12 cellular contexts compared by ENCODE assay signal in the genomic region with DNA sequence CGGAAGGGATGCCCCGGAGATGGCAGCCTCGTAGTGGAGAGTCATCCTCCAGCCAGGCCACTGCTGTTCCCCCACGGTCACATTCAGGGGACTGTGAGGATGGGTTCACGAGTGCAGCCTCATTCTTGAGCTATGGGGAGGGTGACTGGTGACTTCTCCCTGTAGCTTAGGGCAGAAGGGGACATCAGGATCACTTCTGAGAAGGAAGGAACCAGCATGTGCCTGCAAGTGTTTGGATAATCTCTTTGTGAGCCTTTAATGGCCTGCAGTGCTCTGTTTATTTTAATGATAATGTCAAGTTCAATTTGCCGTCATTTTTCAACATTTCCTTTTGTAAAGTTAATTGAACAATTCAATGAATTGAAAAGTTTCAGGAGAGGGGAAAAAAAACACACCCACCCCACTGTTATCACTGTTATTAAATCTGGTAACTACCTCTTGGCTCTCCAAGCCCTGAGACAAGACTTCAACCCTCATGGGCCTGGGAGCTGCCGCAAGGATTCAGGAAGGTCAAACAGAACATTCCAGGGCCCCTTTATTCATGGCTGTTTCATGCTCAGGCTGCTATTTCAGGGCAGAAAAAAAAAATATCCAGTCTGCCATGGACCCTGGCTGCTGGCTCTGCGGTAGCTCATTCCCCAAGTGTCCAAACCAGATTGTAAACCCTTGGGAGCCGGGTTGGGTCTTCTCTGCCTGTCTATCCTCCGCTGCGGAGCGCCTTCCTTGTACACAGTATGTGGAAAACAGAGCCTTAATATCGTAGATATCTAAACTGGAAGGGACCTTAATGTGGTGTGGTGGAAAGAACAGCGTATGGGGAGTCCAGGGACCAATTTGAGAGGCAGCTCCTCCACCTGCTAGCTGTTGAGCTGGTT.
"Had no signal": no experiment of that assay in that cellular context is flagged by ENCODE, and none has a peak within 500 bp of the region (broad histone marks: within the 10 kb centered on the region; RNA-seq: fewer than 3 reads in every experiment).

No MANE protein-coding gene starts in this region.

- FAIRE-seq: endometrium, keratinocyte had no signal

- H3K36me3 ChIP-seq: colonic mucosa, gastroesophageal sphincter had no signal

- H3K27ac ChIP-seq: colonic mucosa, gastroesophageal sphincter, skin epidermis had no signal

- H3K9me3 ChIP-seq: colonic mucosa, gastroesophageal sphincter had no signal

- H3K27me3 ChIP-seq: colonic mucosa, gastroesophageal sphincter had no signal

- ATAC-seq: gastroesophageal sphincter, left ventricle myocardium superior had no signal

- DNase-seq: activated CD4-positive, alpha-beta T cell treated with anti-CD3 and anti-CD28 coated beads, Interleukin-2, amount 10 ng/mL, durations not matched to agents 7 days and 5 days; activated CD8-positive, alpha-beta memory T cell treated with anti-CD3 and anti-CD28 coated beads for 24 hours; activated gamma-delta T cell treated with Interleukin-2 at 50 U/mL for 16 hours; amniotic stem cell; central memory CD4-positive, alpha-beta T cell; colonic mucosa; left ventricle myocardium superior; SW 1271 had no signal

- H3K4me1 ChIP-seq: colonic mucosa, gastroesophageal sphincter had no signal

- H3K4me3 ChIP-seq: colonic mucosa, gastroesophageal sphincter, skin epidermis had no signal
